Comparison of ENCODE assay signal across 19 cellular contexts in the genomic region with DNA sequence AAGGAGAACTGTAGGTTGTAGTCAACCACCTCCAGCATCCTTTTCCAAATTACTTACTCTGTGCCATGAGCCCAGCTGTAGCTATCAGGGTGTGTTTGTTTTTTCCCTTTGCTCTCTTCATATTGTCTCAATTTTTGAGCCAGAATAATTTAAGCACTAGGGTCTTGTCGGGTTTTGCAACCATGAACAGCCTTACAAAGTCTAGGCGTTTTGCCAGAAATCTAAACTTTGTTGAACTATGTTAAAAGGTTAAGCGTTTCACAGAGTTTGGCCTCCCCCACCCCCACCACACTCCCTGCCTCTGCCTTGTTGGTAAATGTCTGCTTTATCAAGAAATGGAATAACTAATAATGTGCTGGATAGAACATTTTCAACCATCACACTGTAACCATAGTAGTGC.
DNase-seq lines count a peak whose midpoint lies in the region; ATAC-seq and TF ChIP-seq lines count a peak whose summit lies in the region.
"Had no signal": no experiment of that assay in that cellular context is flagged by ENCODE, and none has a peak within 500 bp of the region (broad histone marks: within the 10 kb centered on the region; RNA-seq: fewer than 3 reads in every experiment).

No MANE protein-coding gene starts in this region.

- H3K36me3 ChIP-seq in ascending aorta, result no peaks in the 10 kb centered on the region
- no peaks in the 10 kb centered on the region for H3K36me3 ChIP-seq in transverse colon
- H3K36me3 ChIP-seq: neutrophil had no signal

- H3K27ac ChIP-seq in ascending aorta (no peak overlapping the region), transverse colon (no peak overlapping the region)
- H3K27ac ChIP-seq: neutrophil had no signal

- in situ Hi-C loops in transverse colon (cut with MboI; ENCODE audit: low pct_ligation_motif_present in 1 of 4, low pct_unique_long_range_greater_than_20kb in 1 of 4, low sequenced_read_pairs in 3 of 4), result no loop called here

- DNase-seq in M059J (ENCODE audit: low read depth) (peak; percentile 45), fibroblast of gingiva (ENCODE audit: low read depth) (peak; percentile 51), left kidney (ENCODE audit: low read depth, low spot score) (peak; percentile 70), smooth muscle cell of the brain vasculature (ENCODE audit: low read depth, low spot score) (peak; percentile 82), dedifferentiated amniotic fluid mesenchymal stem cell (ENCODE audit: extremely low spot score) (no peak), ascending aorta (ENCODE audit: low spot score in 2 of 2) (no peak), transverse colon (no peak)
- DNase-seq: activated CD4-positive, CD25-positive, alpha-beta regulatory T cell; AML-193; anterior cingulate cortex; Calu3; HFFc6; midbrain; NCI-H1417 treated with DMSO at 0.1 percent for 48 hours; NCI-H2227 treated with DMSO at 0.1 percent for 48 hours; NK-92 treated with Interleukin-12 subunit alpha and Interleukin-12 subunit beta, amount 100 ng/mL, for 24 hours; stimulated activated naive CD4-positive, alpha-beta T cell treated with Interleukin-2 at 50 U/mL for 16 hours had no signal

- H3K9me3 ChIP-seq in ascending aorta (no peaks in the 10 kb centered on the region), transverse colon (no peaks in the 10 kb centered on the region)
- H3K9me3 ChIP-seq: neutrophil had no signal

- H3K4me3 ChIP-seq in ascending aorta (no peak overlapping the region), transverse colon (no peak overlapping the region)

- TF ChIP-seq EP300 in transverse colon (IDR thresholded peaks at IDR 0.05; ENCODE audit: low read depth), result no peak

- TF ChIP-seq CTCF in ascending aorta (IDR thresholded peaks at IDR 0.05) (no peak), transverse colon (IDR thresholded peaks at IDR 0.05) (no peak)

- H3K4me1 ChIP-seq in ascending aorta, result no peaks in the 10 kb centered on the region
- no peaks in the 10 kb centered on the region for H3K4me1 ChIP-seq in transverse colon

- 38 to 53% methylated on average over 3 of the region's 3 CpGs for WGBS in transverse colon (ENCODE audit: low coverage in 1 of 2), 2 donors

- ATAC-seq in HG03521 (IDR thresholded peaks at IDR 0.05; ENCODE audit: unreplicated experiment), result no peak

- no peak for TF ChIP-seq POLR2A in transverse colon (IDR thresholded peaks at IDR 0.05)

- intact Hi-C loops in ascending aorta (cut with DNase I), result no loop called here
- intact Hi-C loops in transverse colon (cut with DNase I; ENCODE audit: low total_unique reads), result no loop called here

- no peaks in the 10 kb centered on the region for H3K27me3 ChIP-seq in ascending aorta
- no peaks in the 10 kb centered on the region for H3K27me3 ChIP-seq in transverse colon
- H3K27me3 ChIP-seq: neutrophil had no signal

Comparison
In these comparisons a context has a peak if more than half of its experiments do, and no peak if none do; other contexts are left out.
1. DNase-seq: peak in M059J (single experiment), fibroblast of gingiva (single experiment), left kidney (single experiment) and smooth muscle cell of the brain vasculature (single experiment); none in dedifferentiated amniotic fluid mesenchymal stem cell (single experiment), ascending aorta (0 of 2) and transverse colon (single experiment).